ENCODE assay signal across 16 cellular contexts in genomic region chr5:151029856-151030336, GRCh38. TPM values are rescaled to one million over a fixed set of nuclear protein-coding genes. Genes with fewer than 3 reads are reported as not detected.
DNase-seq lines count a peak whose midpoint lies in the region; ATAC-seq and TF ChIP-seq lines count a peak whose summit lies in the region.
"Had no signal": no experiment of that assay in that cellular context is flagged by ENCODE, and none has a peak within 500 bp of the region (broad histone marks: within the 10 kb centered on the region; RNA-seq: fewer than 3 reads in every experiment).

No MANE protein-coding gene starts in this region.

- TF ChIP-seq POLR2A in prostate gland (IDR thresholded peaks at IDR 0.05), result no peak

- peaks cover 59% of the 10 kb centered on the region for H3K4me1 ChIP-seq in adipocyte (ENCODE audit: control insufficient read depth, insufficient read depth, low read length)
- H3K4me1 ChIP-seq in prostate gland (replicated peaks), result peaks cover 7% of the 10 kb centered on the region
- peaks cover 42% of the 10 kb centered on the region for H3K4me1 ChIP-seq in upper lobe of right lung
- H3K4me1 ChIP-seq: parathyroid adenoma had no signal

- peak overlapping the region; percentile 63 to 67 for H3K27ac ChIP-seq in prostate gland
- peak overlapping the region; percentile 75 for H3K27ac ChIP-seq in upper lobe of right lung
- H3K27ac ChIP-seq: cardiac muscle cell, parathyroid adenoma had no signal

- no peaks in the 10 kb centered on the region for H3K27me3 Mint-ChIP-seq in activated T-helper 2 cell treated with anti-CD3 and anti-CD28 coated beads, Interferon-gamma antibody, Interleukin-2, Interleukin-4, amounts not matched to agents 10 μg/mL and 5 μg/mL and 100 μg/mL, durations not matched to agents 14 hours and 24 hours and 36 hours (ENCODE audit: low read depth)
- H3K27me3 Mint-ChIP-seq: activated naive CD8-positive, alpha-beta T cell had no signal

- H3K9me3 ChIP-seq in adipocyte (ENCODE audit: control insufficient read depth, low read length), result no peaks in the 10 kb centered on the region
- H3K9me3 ChIP-seq in prostate gland, result no peaks in the 10 kb centered on the region
- H3K9me3 ChIP-seq in upper lobe of right lung, result no peaks in the 10 kb centered on the region

- intact Hi-C loops in Right ventricle myocardium superior (cut with DNase I) (no loop called here), prostate gland (cut with DNase I) (no loop called here), upper lobe of right lung (cut with DNase I) (no loop called here)
- intact Hi-C loops in activated T-helper 2 cell treated with anti-CD3 and anti-CD28 coated beads, Interferon-gamma antibody, Interleukin-2, Interleukin-4, amounts not matched to agents 10 μg/mL and 5 μg/mL and 100 μg/mL, durations not matched to agents 14 hours and 24 hours and 36 hours (cut with micrococcal nuclease), result no loop called here

- H3K4me3 Mint-ChIP-seq in activated T-helper 2 cell treated with anti-CD3 and anti-CD28 coated beads, Interferon-gamma antibody, Interleukin-2, Interleukin-4, amounts not matched to agents 10 μg/mL and 5 μg/mL and 100 μg/mL, durations not matched to agents 14 hours and 24 hours and 36 hours (ENCODE audit: low read depth), result no peak overlapping the region
- H3K4me3 Mint-ChIP-seq: activated naive CD8-positive, alpha-beta T cell had no signal

- TF ChIP-seq CTCF in prostate gland (IDR thresholded peaks at IDR 0.05) (no peak), upper lobe of right lung (IDR thresholded peaks at IDR 0.05) (no peak)

- 92% methylated on average over 7 of the region's 7 CpGs for WGBS in prostate gland

- H3K4me3 ChIP-seq in adipocyte (ENCODE audit: low read length) (no peak overlapping the region), prostate gland (no peak overlapping the region), upper lobe of right lung (no peak overlapping the region)
- H3K4me3 ChIP-seq: cardiac muscle cell had no signal

- H3K9me3 Mint-ChIP-seq in activated T-helper 2 cell treated with anti-CD3 and anti-CD28 coated beads, Interferon-gamma antibody, Interleukin-2, Interleukin-4, amounts not matched to agents 10 μg/mL and 5 μg/mL and 100 μg/mL, durations not matched to agents 14 hours and 24 hours and 36 hours, result no peaks in the 10 kb centered on the region

- no peaks in the 10 kb centered on the region for H3K4me1 Mint-ChIP-seq in activated T-helper 2 cell treated with anti-CD3 and anti-CD28 coated beads, Interferon-gamma antibody, Interleukin-2, Interleukin-4, amounts not matched to agents 10 μg/mL and 5 μg/mL and 100 μg/mL, durations not matched to agents 14 hours and 24 hours and 36 hours (ENCODE audit: low read depth)

- H3K27me3 ChIP-seq in adipocyte (replicated peaks; ENCODE audit: control insufficient read depth, insufficient read depth, low read length), result no peaks in the 10 kb centered on the region
- no peaks in the 10 kb centered on the region for H3K27me3 ChIP-seq in prostate gland (replicated peaks; ENCODE audit: insufficient read depth)
- H3K27me3 ChIP-seq in upper lobe of right lung, result no peaks in the 10 kb centered on the region
- H3K27me3 ChIP-seq: cardiac muscle cell had no signal

- H3K9ac ChIP-seq in adipocyte (ENCODE audit: low read length), result peak overlapping the region; percentile 73
- H3K9ac ChIP-seq: parathyroid adenoma had no signal

- DNase-seq in adipocyte (ENCODE audit: low read depth), result no peak
- DNase-seq in Right ventricle myocardium superior, result peak; percentile 50
- no peak for DNase-seq in prostate gland (ENCODE audit: low spot score)
- no peak for DNase-seq in upper lobe of right lung
- DNase-seq in NCI-H146 (lab: John Stamatoyannopoulos, UW), result no peak
- DNase-seq in stimulated activated CD8-positive, alpha-beta memory T cell treated with anti-CD3 and anti-CD28 coated beads, Interleukin-4, amount 100 ng/mL, for 48 hours, result no peak
- no peak for DNase-seq in activated T-helper 2 cell treated with anti-CD3 and anti-CD28 coated beads, Interferon-gamma antibody, Interleukin-2, Interleukin-4, amounts not matched to agents 10 μg/mL and 5 μg/mL and 100 μg/mL, durations not matched to agents 14 hours and 24 hours and 36 hours (ENCODE audit: low spot score)
- DNase-seq: activated CD4-positive, CD25-positive, alpha-beta regulatory T cell treated with anti-CD3 and anti-CD28 coated beads, Interleukin-2, amount 50 U/mL, for 72 hours; DND-41; glutamatergic neuron; NCI-H774; SIG-M5 had no signal

- ATAC-seq in Right ventricle myocardium superior (ENCODE audit: poor library complexity), result peak; percentile 4
- peak; percentile 7 for ATAC-seq in upper lobe of right lung

- H3K27ac Mint-ChIP-seq in activated T-helper 2 cell treated with anti-CD3 and anti-CD28 coated beads, Interferon-gamma antibody, Interleukin-2, Interleukin-4, amounts not matched to agents 10 μg/mL and 5 μg/mL and 100 μg/mL, durations not matched to agents 14 hours and 24 hours and 36 hours, result no peak overlapping the region
- H3K27ac Mint-ChIP-seq: activated naive CD8-positive, alpha-beta T cell had no signal

- H3K36me3 Mint-ChIP-seq in activated T-helper 2 cell treated with anti-CD3 and anti-CD28 coated beads, Interferon-gamma antibody, Interleukin-2, Interleukin-4, amounts not matched to agents 10 μg/mL and 5 μg/mL and 100 μg/mL, durations not matched to agents 14 hours and 24 hours and 36 hours (ENCODE audit: low read depth), result peaks cover 85% of the 10 kb centered on the region

- H3K36me3 ChIP-seq in adipocyte (ENCODE audit: control insufficient read depth, insufficient read depth, low read length, severe bottlenecking) (peaks cover 84% of the 10 kb centered on the region), prostate gland (peaks cover 9 to 11% of the 10 kb centered on the region in 2 donors), upper lobe of right lung (peaks cover 88% of the 10 kb centered on the region)

RNA-seq across cellular contexts. Expression of gene GPX3, which starts 9.5 kb away (rescaled TPM):
- 592 TPM for total RNA-seq in Right ventricle myocardium superior
- total RNA-seq in prostate gland, result 100 to 1,000 TPM; 195 to 270 TPM
- 1,259 TPM for total RNA-seq in upper lobe of right lung
- total RNA-seq in activated T-helper 2 cell treated with anti-CD3 and anti-CD28 coated beads, Interferon-gamma antibody, Interleukin-2, Interleukin-4, amounts not matched to agents 10 μg/mL and 5 μg/mL and 100 μg/mL, durations not matched to agents 14 hours and 24 hours and 36 hours, result 0.46 TPM in 1 of 2 replicates, not detected in the other
- total RNA-seq: T-helper 2 cell treated with Interferon-gamma antibody and Interleukin-4, amounts not matched to agents 100 ng/mL and 5 ng/mL, for 36 hours had no signal

RNA-seq across cellular contexts. Expression of gene TNIP1, which starts 50.9 kb away (rescaled TPM):
- 126 TPM for total RNA-seq in Right ventricle myocardium superior
- total RNA-seq in prostate gland, result 10 to 100 TPM; 61.9 to 81.6 TPM
- 120 TPM for total RNA-seq in upper lobe of right lung
- 473 and 477 TPM in 2 replicates for total RNA-seq in activated T-helper 2 cell treated with anti-CD3 and anti-CD28 coated beads, Interferon-gamma antibody, Interleukin-2, Interleukin-4, amounts not matched to agents 10 μg/mL and 5 μg/mL and 100 μg/mL, durations not matched to agents 14 hours and 24 hours and 36 hours

Comparison
In these comparisons a context has a peak if more than half of its experiments do, and no peak if none do; other contexts are left out.
1. RNA of gene GPX3, which starts 9.5 kb away (total RNA-seq): 1,259 TPM in upper lobe of right lung (single experiment), 592 TPM in Right ventricle myocardium superior (single experiment) and 195 to 270 TPM in prostate gland; 0.46 TPM in activated T-helper 2 cell treated with anti-CD3 and anti-CD28 coated beads, Interferon-gamma antibody, Interleukin-2, Interleukin-4, amounts not matched to agents 10 μg/mL and 5 μg/mL and 100 μg/mL, durations not matched to agents 14 hours and 24 hours and 36 hours; every median in the first group is over 100 times any median in the second.